8 cellular contexts compared by ENCODE assay signal in the genomic region with DNA sequence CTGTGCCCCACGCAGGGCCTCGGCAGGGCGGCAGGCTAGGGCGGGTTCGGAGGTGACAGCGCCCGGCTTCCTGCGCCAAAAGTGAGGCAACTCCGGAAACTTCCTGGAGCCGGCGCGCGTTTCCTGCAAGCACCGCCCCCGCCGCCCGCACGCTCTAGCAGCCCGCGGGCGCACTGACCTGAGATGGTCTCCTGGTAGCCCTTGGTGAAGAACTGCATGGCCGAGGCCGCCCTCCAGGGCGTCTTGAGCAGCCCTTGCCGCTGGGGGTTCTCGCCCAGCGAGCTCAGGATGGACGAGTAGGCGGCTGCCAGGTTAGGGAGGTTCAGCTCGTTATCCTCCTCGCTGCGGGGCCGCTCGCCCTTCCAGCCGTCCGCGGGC. TPM values are rescaled to one million over a fixed set of nuclear protein-coding genes. Genes with fewer than 3 reads are reported as not detected.
A peak's percentile ranks its signal among the peaks of the same experiment; 100 is the strongest.
DNase-seq lines count a peak whose midpoint lies in the region; ATAC-seq lines count a peak whose summit lies in the region.

No MANE protein-coding gene starts in this region.

- H3K4ac ChIP-seq in mesendoderm (ENCODE audit: low read depth, low read length), result no peak overlapping the region

- H2BK15ac ChIP-seq in mesendoderm (replicated peaks; ENCODE audit: low read depth), result no peak overlapping the region

- H3K4me3 ChIP-seq in ACC112 (ENCODE audit: low read depth, low read length), result peak overlapping the region; percentile 90
- peak overlapping the region; percentile 63 for H3K4me3 ChIP-seq in mesendoderm (ENCODE audit: low read length)

- no peak overlapping the region; the same call in 1 of the 2 replicates for H3K27ac ChIP-seq in ACC112 (ENCODE audit: low read depth, low read length)
- H3K27ac ChIP-seq in mesendoderm (ENCODE audit: low read depth, low read length), result no peak overlapping the region

- peak; percentile 58 for ATAC-seq in GM18511 (IDR thresholded peaks at IDR 0.05; ENCODE audit: unreplicated experiment)
- ATAC-seq in HG03025 (IDR thresholded peaks at IDR 0.05; ENCODE audit: low FRiP score, unreplicated experiment), result peak; percentile 46

- H3K23ac ChIP-seq in mesendoderm (ENCODE audit: low read length), result peak overlapping the region; percentile 9

- WGBS in mesendoderm (ENCODE audit: extremely low coverage, insufficient coverage, low lambda C conversion rate), result no CpG with 5 or more reads among the region's 37 CpGs

- H3K79me2 ChIP-seq in ACC112 (ENCODE audit: control insufficient read depth, insufficient read depth, low read length, unreplicated experiment), result no peaks in the 10 kb centered on the region
- no peaks in the 10 kb centered on the region for H3K79me2 ChIP-seq in mesendoderm (ENCODE audit: control insufficient read depth, insufficient read depth, low read length)

- no peak overlapping the region for H4K8ac ChIP-seq in mesendoderm (ENCODE audit: low read depth, low read length)

- H4K5ac ChIP-seq in mesendoderm (ENCODE audit: low read length), result no peak overlapping the region

- H3K4me1 ChIP-seq in ACC112 (ENCODE audit: control insufficient read depth, insufficient read depth, low read length, unreplicated experiment) (peaks cover 3% of the 10 kb centered on the region), mesendoderm (ENCODE audit: control insufficient read depth, low read depth, low read length) (no peaks in the 10 kb centered on the region)

- no peak overlapping the region for H2AK5ac ChIP-seq in mesendoderm (ENCODE audit: low read length)

- peak overlapping the region; percentile 86 for H3K56ac ChIP-seq in mesendoderm (ENCODE audit: low read length)

- H2BK5ac ChIP-seq in mesendoderm (ENCODE audit: low read length), result no peak overlapping the region

- H3K27me3 ChIP-seq in ACC112 (ENCODE audit: insufficient read depth, low read length) (no peaks in the 10 kb centered on the region), mesendoderm (ENCODE audit: insufficient read depth, low read length, poor library complexity) (peaks cover 7% of the 10 kb centered on the region)

- peak overlapping the region; percentile 86 for H3K9ac ChIP-seq in mesendoderm (ENCODE audit: low read length)

- DNase-seq in NCI-H226 (peak; percentile 76), ecto neural progenitor cell (ENCODE audit: low spot score) (peak; percentile 76), mesendoderm (peak; percentile 84)
- peak; percentile 57 to 69 for DNase-seq in activated CD4-positive, alpha-beta T cell treated with anti-CD3 and anti-CD28 coated beads, Interleukin-2, amount 50 U/mL, for 24 hours (ENCODE audit: low read depth in 1 of 2, low spot score in 1 of 2)
- peak; percentile 75 for DNase-seq in stimulated activated CD8-positive, alpha-beta memory T cell treated with anti-CD3 and anti-CD28 coated beads, Interleukin-15, amount 100 ng/mL, for 48 hours (ENCODE audit: low read depth in 2 of 2)

- no peak overlapping the region for H2BK120ac ChIP-seq in mesendoderm (ENCODE audit: low read depth, low read length)

- peak overlapping the region; percentile 90 for H3K4me2 ChIP-seq in mesendoderm (ENCODE audit: low read length)

- H3K18ac ChIP-seq in mesendoderm (ENCODE audit: low read length), result no peak overlapping the region

- no peaks in the 10 kb centered on the region for H3K79me1 ChIP-seq in mesendoderm (ENCODE audit: low read length)

- no peaks in the 10 kb centered on the region for H3K36me3 ChIP-seq in ACC112 (ENCODE audit: insufficient read depth, low read length)
- H3K36me3 ChIP-seq in mesendoderm (ENCODE audit: control insufficient read depth, insufficient read depth, low read length), result no peaks in the 10 kb centered on the region

- peak overlapping the region; percentile 78 for H2AFZ ChIP-seq in ACC112 (ENCODE audit: low read length, unreplicated experiment)

RNA-seq across cellular contexts. Expression of a gene that starts 0.5 kb away (rescaled TPM):
- polyA plus RNA-seq in mesendoderm (2013, experiment 1 of 2), result 7.2 TPM
- polyA plus RNA-seq in mesendoderm (2013, experiment 2 of 2), result 8.2 TPM
